Comparison of ENCODE assay signal across 13 cellular contexts in the genomic region with DNA sequence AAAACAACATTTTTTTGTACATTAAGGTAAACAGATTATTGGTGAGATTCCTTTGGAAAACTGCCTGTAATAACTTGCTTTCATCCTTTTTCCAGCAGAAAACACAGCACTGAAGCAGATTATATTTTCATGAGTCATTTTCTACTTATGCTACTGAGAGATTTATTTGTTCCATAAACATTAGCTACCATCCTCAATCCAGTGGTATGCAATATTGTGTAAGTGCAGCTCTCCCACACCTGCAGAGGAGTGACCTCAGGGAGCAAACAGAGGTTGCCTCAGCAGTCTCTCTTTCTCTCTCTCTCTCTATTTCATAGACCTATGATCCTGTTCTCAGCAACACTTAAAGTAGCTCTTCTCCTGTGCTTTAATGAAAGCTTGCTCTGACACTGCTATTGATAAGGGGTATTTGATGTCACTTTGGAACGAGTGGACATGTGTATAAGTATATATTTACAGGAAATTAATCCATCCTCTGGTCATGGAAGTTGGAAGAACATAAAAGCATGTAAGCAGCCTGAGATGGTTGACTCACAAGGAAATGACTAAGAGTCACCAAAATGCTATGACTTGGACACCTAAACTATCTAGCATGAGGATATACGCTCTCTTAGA.
DNase-seq lines count a peak whose midpoint lies in the region; ATAC-seq and TF ChIP-seq lines count a peak whose summit lies in the region.
"Had no signal": no experiment of that assay in that cellular context is flagged by ENCODE, and none has a peak within 500 bp of the region (broad histone marks: within the 10 kb centered on the region; RNA-seq: fewer than 3 reads in every experiment).

No MANE protein-coding gene starts in this region.

- no peak overlapping the region for H3K4me2 ChIP-seq in hepatocyte

- no peak for TF ChIP-seq CTCF in hepatocyte (IDR thresholded peaks at IDR 0.05; ENCODE audit: poor library complexity)

- DNase-seq in ACHN = peak; percentile 39
- DNase-seq in HT-29 (ENCODE audit: low spot score) = peak; percentile 41
- peak; percentile 48 for DNase-seq in astrocyte of the hippocampus (ENCODE audit: low read depth, low spot score)
- peak; percentile 11 for DNase-seq in hepatocyte (ENCODE audit: low spot score)
- no peak for DNase-seq in NCI-H2029 (lab: John Stamatoyannopoulos, UW)
- no peak for DNase-seq in NCI-H1694 treated with DMSO at 0.1 percent for 48 hours (lab: John Stamatoyannopoulos, UW)
- no peak for DNase-seq in NCI-H510A (lab: John Stamatoyannopoulos, UW)
- DNase-seq: activated naive CD4-positive, alpha-beta T cell; effector CD4-positive, alpha-beta T cell; natural killer cell; NCI-H69; stimulated activated naive CD8-positive, alpha-beta T cell treated with anti-CD3 and anti-CD28 coated beads, Interleukin-15, Interleukin-2, amounts not matched to agents 100 U/mL and 50 U/mL, for 24 hours had no signal

- no peaks in the 10 kb centered on the region for H3K4me1 ChIP-seq in hepatocyte (ENCODE audit: insufficient read depth)

- no peak for ATAC-seq in GM18517 (IDR thresholded peaks at IDR 0.05; ENCODE audit: unreplicated experiment)
- ATAC-seq: natural killer cell; stimulated activated naive CD8-positive, alpha-beta T cell treated with anti-CD3 and anti-CD28 coated beads, Interleukin-15, Interleukin-2, amounts not matched to agents 100 U/mL and 50 U/mL, for 24 hours had no signal

- WGBS in hepatocyte (ENCODE audit: low lambda C conversion rate, missing lambda C conversion rate) = 20% methylated on average over 2 of the region's 2 CpGs

- no peaks in the 10 kb centered on the region for H4K20me1 ChIP-seq in hepatocyte (ENCODE audit: insufficient read depth, poor library complexity, severe bottlenecking)

- no peaks in the 10 kb centered on the region for H3K36me3 ChIP-seq in hepatocyte (replicated peaks; ENCODE audit: insufficient read depth, low read depth)

- H3K27me3 ChIP-seq in hepatocyte = no peaks in the 10 kb centered on the region

- no peaks in the 10 kb centered on the region for H3K9me3 ChIP-seq in hepatocyte (ENCODE audit: low read depth)

- H3K4me3 ChIP-seq in hepatocyte = no peak overlapping the region

- in situ Hi-C loops in ACHN (cut with HindIII; ENCODE audit: low pct_ligation_motif_present, low pct_unique_long_range_greater_than_20kb, low sequenced_read_pairs) = no loop called here

- no peaks in the 10 kb centered on the region for H3K9me2 ChIP-seq in hepatocyte (replicated peaks; ENCODE audit: insufficient read depth)

- H2AFZ ChIP-seq in hepatocyte = no peak overlapping the region

- no peaks in the 10 kb centered on the region for H3K79me2 ChIP-seq in hepatocyte

- H3K27ac ChIP-seq in hepatocyte = peak overlapping the region; percentile 42

Comparison
In these comparisons a context has a peak if more than half of its experiments do, and no peak if none do; other contexts are left out.
1. DNase-seq: peak in ACHN (single experiment), HT-29 (single experiment), astrocyte of the hippocampus (single experiment) and hepatocyte (single experiment); none in NCI-H2029 (single experiment), NCI-H1694 treated with DMSO at 0.1 percent for 48 hours (single experiment) and NCI-H510A (single experiment).